ENCODE assay signal across 1 cellular context in genomic region chr10:102422586-102423129, GRCh38.
TF ChIP-seq lines count a peak whose summit lies in the region.

No MANE protein-coding gene starts in this region.

TF ChIP-seq in HepG2, 621 proteins besides CTCF, POLR2A, EP300 and RAD21 (continued from another document and continues in another):
- TF ChIP-seq HOXD1 (CRISPR knock-in tag; IDR thresholded peaks at IDR 0.05) = peak; percentile 75; the same call in 1 of the 2 replicates
- no peak for TF ChIP-seq NR2F6 (IDR thresholded peaks at IDR 0.05)
- TF ChIP-seq NR2F6 (CRISPR knock-in tag; IDR thresholded peaks at IDR 0.05) = peak; percentile 69
- TF ChIP-seq ZNF367 (CRISPR knock-in tag; IDR thresholded peaks at IDR 0.05; ENCODE audit: borderline replicate concordance) = no peak
- 0 out of 2 replicates have a peak, but pooled peaks have one; percentile 58 for TF ChIP-seq REL (CRISPR knock-in tag; conservative IDR thresholded peaks at IDR 0.05)
- TF ChIP-seq SRY (CRISPR knock-in tag; IDR thresholded peaks at IDR 0.05) = peak; percentile 83
- 0 out of 2 replicates have a peak, but pooled peaks have one; percentile 55 for TF ChIP-seq KMT2B (CRISPR knock-in tag; IDR thresholded peaks at IDR 0.05)
- TF ChIP-seq TGIF2 (CRISPR knock-in tag; IDR thresholded peaks at IDR 0.05) = peak; percentile 78
- TF ChIP-seq ZFP37 (CRISPR knock-in tag; IDR thresholded peaks at IDR 0.05; ENCODE audit: borderline replicate concordance) = peak; percentile 83; the same call in 1 of the 2 replicates
- peak; percentile 28; the same call in 1 of the 2 replicates for TF ChIP-seq SAFB2 (CRISPR knock-in tag; IDR thresholded peaks at IDR 0.05; ENCODE audit: borderline replicate concordance, low read depth)
- peak; percentile 30 for TF ChIP-seq IKZF4 (CRISPR knock-in tag; IDR thresholded peaks at IDR 0.05; ENCODE audit: borderline replicate concordance, low read depth, not compliant biosample characterization)
- TF ChIP-seq ZNF446 (CRISPR knock-in tag; IDR thresholded peaks at IDR 0.05) = no peak
- no peak for TF ChIP-seq ZSCAN30 (CRISPR knock-in tag; IDR thresholded peaks at IDR 0.05)
- peak; percentile 39; the same call in 1 of the 2 replicates for TF ChIP-seq IRF9 (CRISPR knock-in tag; IDR thresholded peaks at IDR 0.05; ENCODE audit: borderline replicate concordance)
- peak; percentile 87 for TF ChIP-seq ZGPAT (CRISPR knock-in tag; IDR thresholded peaks at IDR 0.05)
- 0 out of 2 replicates have a peak, but pooled peaks have one; percentile 62 for TF ChIP-seq ZNF557 (CRISPR knock-in tag; IDR thresholded peaks at IDR 0.05)
- peak; percentile 83; the same call in 1 of the 2 replicates for TF ChIP-seq YEATS4 (CRISPR knock-in tag; IDR thresholded peaks at IDR 0.05; ENCODE audit: borderline replicate concordance)
- TF ChIP-seq ZNF772 (CRISPR knock-in tag; IDR thresholded peaks at IDR 0.05) = no peak; the same call in 1 of the 2 replicates
- TF ChIP-seq REPIN1 (CRISPR knock-in tag; IDR thresholded peaks at IDR 0.05; ENCODE audit: borderline replicate concordance, low read depth) = peak; percentile 85
- TF ChIP-seq, protein P1, sequence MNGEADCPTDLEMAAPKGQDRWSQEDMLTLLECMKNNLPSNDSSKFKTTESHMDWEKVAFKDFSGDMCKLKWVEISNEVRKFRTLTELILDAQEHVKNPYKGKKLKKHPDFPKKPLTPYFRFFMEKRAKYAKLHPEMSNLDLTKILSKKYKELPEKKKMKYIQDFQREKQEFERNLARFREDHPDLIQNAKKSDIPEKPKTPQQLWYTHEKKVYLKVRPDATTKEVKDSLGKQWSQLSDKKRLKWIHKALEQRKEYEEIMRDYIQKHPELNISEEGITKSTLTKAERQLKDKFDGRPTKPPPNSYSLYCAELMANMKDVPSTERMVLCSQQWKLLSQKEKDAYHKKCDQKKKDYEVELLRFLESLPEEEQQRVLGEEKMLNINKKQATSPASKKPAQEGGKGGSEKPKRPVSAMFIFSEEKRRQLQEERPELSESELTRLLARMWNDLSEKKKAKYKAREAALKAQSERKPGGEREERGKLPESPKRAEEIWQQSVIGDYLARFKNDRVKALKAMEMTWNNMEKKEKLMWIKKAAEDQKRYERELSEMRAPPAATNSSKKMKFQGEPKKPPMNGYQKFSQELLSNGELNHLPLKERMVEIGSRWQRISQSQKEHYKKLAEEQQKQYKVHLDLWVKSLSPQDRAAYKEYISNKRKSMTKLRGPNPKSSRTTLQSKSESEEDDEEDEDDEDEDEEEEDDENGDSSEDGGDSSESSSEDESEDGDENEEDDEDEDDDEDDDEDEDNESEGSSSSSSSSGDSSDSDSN (CRISPR knock-in tag; IDR thresholded peaks at IDR 0.05) = peak; percentile 81
- TF ChIP-seq, protein P2, sequence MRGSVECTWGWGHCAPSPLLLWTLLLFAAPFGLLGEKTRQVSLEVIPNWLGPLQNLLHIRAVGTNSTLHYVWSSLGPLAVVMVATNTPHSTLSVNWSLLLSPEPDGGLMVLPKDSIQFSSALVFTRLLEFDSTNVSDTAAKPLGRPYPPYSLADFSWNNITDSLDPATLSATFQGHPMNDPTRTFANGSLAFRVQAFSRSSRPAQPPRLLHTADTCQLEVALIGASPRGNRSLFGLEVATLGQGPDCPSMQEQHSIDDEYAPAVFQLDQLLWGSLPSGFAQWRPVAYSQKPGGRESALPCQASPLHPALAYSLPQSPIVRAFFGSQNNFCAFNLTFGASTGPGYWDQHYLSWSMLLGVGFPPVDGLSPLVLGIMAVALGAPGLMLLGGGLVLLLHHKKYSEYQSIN (CRISPR knock-in tag; IDR thresholded peaks at IDR 0.05; ENCODE audit: borderline replicate concordance) = no peak
- TF ChIP-seq JUN (CRISPR knock-in tag; IDR thresholded peaks at IDR 0.05) = peak; percentile 73; the same call in 1 of the 2 replicates
- TF ChIP-seq ZNF354B (CRISPR knock-in tag; IDR thresholded peaks at IDR 0.05) = no peak
- TF ChIP-seq ISL2 (CRISPR knock-in tag; IDR thresholded peaks at IDR 0.05) = peak; percentile 65
- TF ChIP-seq NFYC (CRISPR knock-in tag; IDR thresholded peaks at IDR 0.05) = peak; percentile 61
- TF ChIP-seq U2AF2 (IDR thresholded peaks at IDR 0.05; ENCODE audit: low read depth, low read length) = no peak
- no peak; the same call in 1 of the 2 replicates for TF ChIP-seq GPN1 (CRISPR knock-in tag; IDR thresholded peaks at IDR 0.05; ENCODE audit: borderline replicate concordance)
- TF ChIP-seq FOXP4 (CRISPR knock-in tag; IDR thresholded peaks at IDR 0.05) = peak; percentile 51; the same call in 1 of the 2 replicates
- peak; percentile 88 for TF ChIP-seq ARNT2 (CRISPR knock-in tag; IDR thresholded peaks at IDR 0.05; ENCODE audit: low read depth)
- no peak for TF ChIP-seq TBL1XR1 (IDR thresholded peaks at IDR 0.05; ENCODE audit: borderline replicate concordance, low read length, partially characterized antibody)
- TF ChIP-seq SIN3A (IDR thresholded peaks at IDR 0.05; ENCODE audit: borderline replicate concordance, low read depth, low read length) = 0 out of 2 replicates have a peak, but pooled peaks have one; percentile 59
- 0 out of 2 replicates have a peak, but pooled peaks have one; percentile 50 for TF ChIP-seq KLF15 (CRISPR knock-in tag; IDR thresholded peaks at IDR 0.05; ENCODE audit: borderline replicate concordance)
- TF ChIP-seq AHR (CRISPR knock-in tag; IDR thresholded peaks at IDR 0.05) = peak; percentile 81
- 0 out of 2 replicates have a peak, but pooled peaks have one; percentile 70 for TF ChIP-seq ZNF737 (CRISPR knock-in tag; IDR thresholded peaks at IDR 0.05; ENCODE audit: borderline replicate concordance)
- TF ChIP-seq ATRX (CRISPR knock-in tag; IDR thresholded peaks at IDR 0.05; ENCODE audit: borderline replicate concordance) = no peak
- TF ChIP-seq GFI1 (CRISPR knock-in tag; IDR thresholded peaks at IDR 0.05; ENCODE audit: borderline replicate concordance) = no peak
- peak; percentile 96; the same call in 1 of the 2 replicates for TF ChIP-seq ZNF251 (CRISPR knock-in tag; IDR thresholded peaks at IDR 0.05)
- TF ChIP-seq ZSCAN20 (CRISPR knock-in tag; IDR thresholded peaks at IDR 0.05; ENCODE audit: borderline replicate concordance) = no peak
- no peak for TF ChIP-seq FOXO4 (CRISPR knock-in tag; conservative IDR thresholded peaks at IDR 0.05)
- TF ChIP-seq MAX (IDR thresholded peaks at IDR 0.05) = peak; percentile 99
- TF ChIP-seq, protein P3, sequence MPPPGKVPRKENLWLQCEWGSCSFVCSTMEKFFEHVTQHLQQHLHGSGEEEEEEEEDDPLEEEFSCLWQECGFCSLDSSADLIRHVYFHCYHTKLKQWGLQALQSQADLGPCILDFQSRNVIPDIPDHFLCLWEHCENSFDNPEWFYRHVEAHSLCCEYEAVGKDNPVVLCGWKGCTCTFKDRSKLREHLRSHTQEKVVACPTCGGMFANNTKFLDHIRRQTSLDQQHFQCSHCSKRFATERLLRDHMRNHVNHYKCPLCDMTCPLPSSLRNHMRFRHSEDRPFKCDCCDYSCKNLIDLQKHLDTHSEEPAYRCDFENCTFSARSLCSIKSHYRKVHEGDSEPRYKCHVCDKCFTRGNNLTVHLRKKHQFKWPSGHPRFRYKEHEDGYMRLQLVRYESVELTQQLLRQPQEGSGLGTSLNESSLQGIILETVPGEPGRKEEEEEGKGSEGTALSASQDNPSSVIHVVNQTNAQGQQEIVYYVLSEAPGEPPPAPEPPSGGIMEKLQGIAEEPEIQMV (CRISPR knock-in tag; IDR thresholded peaks at IDR 0.05; ENCODE audit: low read depth) = peak; percentile 93
- peak; percentile 62 for TF ChIP-seq POGZ (CRISPR knock-in tag; IDR thresholded peaks at IDR 0.05)
- TF ChIP-seq FOXC1 (CRISPR knock-in tag; IDR thresholded peaks at IDR 0.05; ENCODE audit: borderline replicate concordance) = peak; percentile 80; the same call in 1 of the 2 replicates
- peak; percentile 61; the same call in 1 of the 2 replicates for TF ChIP-seq ZNF431 (CRISPR knock-in tag; IDR thresholded peaks at IDR 0.05; ENCODE audit: borderline replicate concordance, low read depth)
- peak; percentile 87; the same call in 1 of the 2 replicates for TF ChIP-seq THRA (CRISPR knock-in tag; IDR thresholded peaks at IDR 0.05; ENCODE audit: borderline replicate concordance)
- no peak for TF ChIP-seq ZNF75D (CRISPR knock-in tag; IDR thresholded peaks at IDR 0.05; ENCODE audit: borderline replicate concordance)
- no peak for TF ChIP-seq ZNF24 (IDR thresholded peaks at IDR 0.05)
- TF ChIP-seq GRHL1 (CRISPR knock-in tag; conservative IDR thresholded peaks at IDR 0.05) = no peak
- TF ChIP-seq NFRKB (IDR thresholded peaks at IDR 0.05) = no peak
- TF ChIP-seq IKZF1 (IDR thresholded peaks at IDR 0.05) = no peak
